Comparison of ENCODE assay signal across 1 cellular context in genomic region chr19:18304194-18304495, GRCh38.
TF ChIP-seq lines count a peak whose summit lies in the region.

No MANE protein-coding gene starts in this region.

TF ChIP-seq in IMR-90, 13 proteins besides CTCF, POLR2A, EP300 and RAD21 (continued from another document):
- TF ChIP-seq CEBPB (IDR thresholded peaks at IDR 0.05; ENCODE audit: low read depth, low read length) (no peak), SMC3 (IDR thresholded peaks at IDR 0.05; ENCODE audit: low read depth, low read length) (no peak), CHD1 (IDR thresholded peaks at IDR 0.05; ENCODE audit: low read depth, low read length) (no peak), MXI1 (IDR thresholded peaks at IDR 0.05; ENCODE audit: borderline replicate concordance, low read depth, low read length) (no peak), BHLHE40 (IDR thresholded peaks at IDR 0.05; ENCODE audit: low read depth, low read length) (no peak), NFE2L2 (IDR thresholded peaks at IDR 0.05; ENCODE audit: low read depth, low read length) (no peak), ELK1 (IDR thresholded peaks at IDR 0.05; ENCODE audit: borderline replicate concordance, low read depth, low read length) (no peak), RCOR1 (IDR thresholded peaks at IDR 0.05; ENCODE audit: insufficient replicate concordance, low read length) (no peak), FOS (IDR thresholded peaks at IDR 0.05; ENCODE audit: low read depth, low read length) (no peak), RFX5 (IDR thresholded peaks at IDR 0.05; ENCODE audit: low read depth, low read length) (no peak)
TF ChIP-seq in IMR-90: peak in this region for 0.
